Comparison of ENCODE assay signal across 9 cellular contexts in genomic region chr4:74543247-74543670, GRCh38.
A peak's percentile ranks its signal among the peaks of the same experiment; 100 is the strongest.
DNase-seq lines count a peak whose midpoint lies in the region; ATAC-seq lines count a peak whose summit lies in the region.
"Had no signal": no experiment of that assay in that cellular context is flagged by ENCODE, and none has a peak within 500 bp of the region (broad histone marks: within the 10 kb centered on the region; RNA-seq: fewer than 3 reads in every experiment).

No MANE protein-coding gene starts in this region.

- DNase-seq in dedifferentiated amniotic fluid mesenchymal stem cell (ENCODE audit: extremely low spot score) (peak; percentile 28), ACHN (no peak), HCEC 1CT (no peak)
- no peak for DNase-seq in activated T-cell treated with anti-CD3 and anti-CD28 coated beads, Interleukin-2, amount 50 U/mL, for 1 hour
- DNase-seq: NCI-H1092 treated with DMSO at 0.1 percent for 48 hours had no signal

- in situ Hi-C loops in ACHN (cut with HindIII; ENCODE audit: low pct_ligation_motif_present, low pct_unique_long_range_greater_than_20kb, low sequenced_read_pairs): no loop called here

- ATAC-seq in GM18499 (IDR thresholded peaks at IDR 0.05; ENCODE audit: insufficient read depth, unreplicated experiment) (peak; percentile 78), GM21528 (IDR thresholded peaks at IDR 0.05; ENCODE audit: low FRiP score, unreplicated experiment) (peak; percentile 88), HG03442 (IDR thresholded peaks at IDR 0.05; ENCODE audit: unreplicated experiment) (peak; percentile 78), GM19455 (IDR thresholded peaks at IDR 0.05; ENCODE audit: unreplicated experiment) (no peak)
